9 cellular contexts compared by ENCODE assay signal in the genomic region with DNA sequence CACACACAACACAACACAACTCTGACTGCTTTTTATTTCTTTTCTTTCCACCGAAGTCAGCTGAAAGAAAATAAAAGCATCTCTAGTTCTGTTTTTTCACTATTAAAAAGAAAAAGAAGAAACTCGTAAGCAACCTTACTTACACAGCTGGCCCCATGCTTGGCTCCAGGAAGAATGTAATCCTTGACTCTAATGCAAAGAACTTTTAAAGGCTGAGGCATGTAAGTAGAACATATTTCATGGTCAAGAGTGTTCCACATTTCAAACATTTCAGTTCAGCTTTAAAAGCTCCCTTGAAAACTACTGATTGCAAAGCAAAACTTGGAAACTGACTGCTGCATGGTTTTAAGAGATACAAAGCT. TPM values are rescaled to one million over a fixed set of nuclear protein-coding genes. Genes with fewer than 3 reads are reported as not detected.
A peak's percentile ranks its signal among the peaks of the same experiment; 100 is the strongest.
DNase-seq lines count a peak whose midpoint lies in the region; ATAC-seq, FAIRE-seq and TF ChIP-seq lines count a peak whose summit lies in the region.
"Had no signal": no experiment of that assay in that cellular context is flagged by ENCODE, and none has a peak within 500 bp of the region (broad histone marks: within the 10 kb centered on the region; RNA-seq: fewer than 3 reads in every experiment).

No MANE protein-coding gene starts in this region.

- H3K79me2 ChIP-seq in H1 (ENCODE audit: control insufficient read depth in 1 of 2, insufficient read depth in 2 of 2, low read length in 2 of 2), result no peaks in the 10 kb centered on the region

- H3K36me3 ChIP-seq in H1 (ENCODE audit: control insufficient read depth in 2 of 4, insufficient read depth in 4 of 4, low read length in 3 of 4), result no peaks in the 10 kb centered on the region
- no peaks in the 10 kb centered on the region for H3K36me3 ChIP-seq in mucosa of descending colon (ENCODE audit: low read depth)

- H3K23me2 ChIP-seq in H1 (ENCODE audit: low read depth, low read length), result no peaks in the 10 kb centered on the region

- peak overlapping the region; percentile 64 for H3K4me3 Mint-ChIP-seq in osteocyte (ENCODE audit: unreplicated experiment)
- H3K4me3 Mint-ChIP-seq: T-helper 2 cell treated with Interferon-gamma antibody and Interleukin-4, amounts not matched to agents 5 μg/mL and 100 μg/mL, for 36 hours had no signal

- no peak overlapping the region for H4K8ac ChIP-seq in H1 (ENCODE audit: extremely low read depth, insufficient read depth, low read length)

- CTCF ChIA-PET in AG04450 (lab: Charles Lee) (interaction anchor here (0.7 to 3.1 kb wide), 46 partner anchors 9 to 1697 kb away, joined by 3 to 38 read pairs (median 4); no protein-coding TSS in a partner anchor), H1 (lab: Charles Lee; ENCODE audit: partially characterized antibody) (interaction anchor here (0.7 to 4.3 kb wide), 24 partner anchors 10 to 197 kb away, joined by 3 to 41 read pairs (median 7); no protein-coding TSS in a partner anchor)

- no peak overlapping the region for H2BK15ac ChIP-seq in H1 (ENCODE audit: low read length)

- H3K27ac ChIP-seq in AG04450 (ENCODE audit: low read depth, low read length) (no peak overlapping the region), H1 (ENCODE audit: low read depth, low read length) (no peak overlapping the region)

- ATAC-seq in HG03280 (IDR thresholded peaks at IDR 0.05; ENCODE audit: unreplicated experiment) (no peak), GM18909 (IDR thresholded peaks at IDR 0.05; ENCODE audit: poor library complexity, unreplicated experiment) (no peak), mucosa of descending colon (no peak), GM21447 (IDR thresholded peaks at IDR 0.05; ENCODE audit: unreplicated experiment) (no peak)

- H4K91ac ChIP-seq in H1 (replicated peaks; ENCODE audit: insufficient read length, low read length), result no peak overlapping the region

- H3K4me3 ChIP-seq in AG04450 (ENCODE audit: low read depth, low read length), result peak overlapping the region; percentile 53
- no peak overlapping the region for H3K4me3 ChIP-seq in H1 (ENCODE audit: extremely low read depth in 1 of 4, insufficient read depth in 2 of 4, low read depth in 3 of 4, low read length in 4 of 4)
- no peak overlapping the region for H3K4me3 ChIP-seq in mucosa of descending colon

- H2BK20ac ChIP-seq in H1 (ENCODE audit: low read length), result no peak overlapping the region

- H3K9me3 ChIP-seq in AG04450 (ENCODE audit: control insufficient read depth, insufficient read depth, low read length) (peaks cover 10% of the 10 kb centered on the region), H1 (ENCODE audit: insufficient read depth in 2 of 2, low read depth in 1 of 2, low read length in 1 of 2) (no peaks in the 10 kb centered on the region), mucosa of descending colon (no peaks in the 10 kb centered on the region)

- no peak overlapping the region for H3K56ac ChIP-seq in H1 (replicated peaks; ENCODE audit: insufficient read length, low read depth, low read length)

- no peaks in the 10 kb centered on the region for H3K9me3 Mint-ChIP-seq in osteocyte (ENCODE audit: unreplicated experiment)
- H3K9me3 Mint-ChIP-seq: T-helper 2 cell treated with Interferon-gamma antibody and Interleukin-4, amounts not matched to agents 5 μg/mL and 100 μg/mL, for 36 hours had no signal

- no peak for TF ChIP-seq EP300 in H1 (IDR thresholded peaks at IDR 0.05; ENCODE audit: borderline replicate concordance in 1 of 2, low read depth in 2 of 2, low read length in 2 of 2)

- H3K27me3 ChIP-seq in AG04450 (ENCODE audit: control insufficient read depth, insufficient read depth, low read length) (no peaks in the 10 kb centered on the region), H1 (replicated peaks in 1 of 4; ENCODE audit: control insufficient read depth in 3 of 4, extremely low read depth in 1 of 4, insufficient read depth in 3 of 4, low read length in 3 of 4) (no peaks in the 10 kb centered on the region)

- no peak for TF ChIP-seq RAD21 in H1 (IDR thresholded peaks at IDR 0.05 in 1 of 2, conservative IDR thresholded peaks at IDR 0.05 in 1 of 2; ENCODE audit: low read depth in 2 of 2, low read length in 2 of 2)

- H4K20me1 ChIP-seq in H1 (replicated peaks in 1 of 2; ENCODE audit: control insufficient read depth in 1 of 2, insufficient read depth in 2 of 2, low read length in 2 of 2), result no peaks in the 10 kb centered on the region

- WGBS in H1 (ENCODE audit: extremely low coverage in 1 of 2, insufficient coverage in 1 of 2, insufficient read length in 1 of 2, insufficient replicate concordance in 2 of 2, low coverage in 1 of 2, low lambda C conversion rate in 2 of 2, missing lambda C conversion rate in 1 of 2), 2 experiments, result 74% methylated on average over 2 of the region's 2 CpGs; no CpG with 5 or more reads in 1 of the 2 experiments

- no peaks in the 10 kb centered on the region for H3K36me3 Mint-ChIP-seq in osteocyte (ENCODE audit: unreplicated experiment)

- no peak overlapping the region for H2AK5ac ChIP-seq in H1 (ENCODE audit: low read depth, low read length)

- no peak overlapping the region for H2BK120ac ChIP-seq in H1 (replicated peaks; ENCODE audit: low read depth, low read length)

- FAIRE-seq in H1 (lab: Jason Lieb, UNC), result peak; percentile 13

- H4K5ac ChIP-seq in H1 (ENCODE audit: insufficient read length, low read depth, low read length), result no peak overlapping the region

- no peak overlapping the region for H3K23ac ChIP-seq in H1 (ENCODE audit: insufficient read length)

- H3K4me1 ChIP-seq in H1 (replicated peaks in 1 of 4; ENCODE audit: control insufficient read depth in 3 of 4, insufficient read depth in 4 of 4, low read length in 3 of 4), result no peaks in the 10 kb centered on the region
- peaks cover 13% of the 10 kb centered on the region for H3K4me1 ChIP-seq in mucosa of descending colon (ENCODE audit: low read depth)

- H3K18ac ChIP-seq in H1 (ENCODE audit: extremely low read depth, low read length), result no peak overlapping the region

- no peak for TF ChIP-seq CTCF in AG04450 (IDR thresholded peaks at IDR 0.05; ENCODE audit: low read depth, low read length)
- TF ChIP-seq CTCF in H1 (IDR thresholded peaks at IDR 0.05; ENCODE audit: control extremely low read depth in 1 of 3, insufficient read depth in 1 of 3, low read depth in 1 of 3, low read length in 3 of 3), result no peak
- no peak for TF ChIP-seq CTCF in osteocyte (IDR thresholded peaks at IDR 0.05)
- TF ChIP-seq CTCF in mucosa of descending colon (IDR thresholded peaks at IDR 0.05), result no peak

- H2BK12ac ChIP-seq in H1 (ENCODE audit: low read depth, low read length), result no peak overlapping the region

- H3K4ac ChIP-seq in H1 (replicated peaks; ENCODE audit: insufficient read length, low read depth, low read length), result no peak overlapping the region

- H3K9ac ChIP-seq in H1 (replicated peaks in 1 of 4; ENCODE audit: extremely low read depth in 1 of 4, low read depth in 3 of 4, low read length in 3 of 4), result no peak overlapping the region

- no peaks in the 10 kb centered on the region for H3K27me3 Mint-ChIP-seq in osteocyte (ENCODE audit: unreplicated experiment)

- H3K14ac ChIP-seq in H1 (ENCODE audit: insufficient read length), result no peak overlapping the region

- peaks cover 19% of the 10 kb centered on the region for H3K4me1 Mint-ChIP-seq in osteocyte (ENCODE audit: unreplicated experiment)

- DNase-seq in AG04450 (ENCODE audit: low read depth, low spot score), result peak; percentile 26
- peak; percentile 20 to 65 for DNase-seq in NOMO-1 (lab: John Stamatoyannopoulos, UW; ENCODE audit: unreplicated experiment in 2 of 2)
- no peak for DNase-seq in H1 (ENCODE audit: low read depth in 1 of 2, low spot score in 2 of 2)
- DNase-seq in osteocyte (ENCODE audit: extremely low spot score, unreplicated experiment), result no peak
- no peak for DNase-seq in mucosa of descending colon

- H3K27ac Mint-ChIP-seq in osteocyte (ENCODE audit: unreplicated experiment), result peak overlapping the region; percentile 6
- H3K27ac Mint-ChIP-seq: T-helper 2 cell treated with Interferon-gamma antibody and Interleukin-4, amounts not matched to agents 5 μg/mL and 100 μg/mL, for 36 hours had no signal

- no peak overlapping the region for H2AFZ ChIP-seq in H1 (ENCODE audit: low read length)

- no peak overlapping the region for H3K4me2 ChIP-seq in H1 (ENCODE audit: insufficient read depth in 1 of 2, low read depth in 2 of 2, low read length in 2 of 2)

- no peak overlapping the region for H2BK5ac ChIP-seq in H1 (ENCODE audit: low read depth, low read length)

- no peaks in the 10 kb centered on the region for H3K79me1 ChIP-seq in H1 (ENCODE audit: low read depth, low read length)

- intact Hi-C loops in mucosa of descending colon (cut with DNase I, micrococcal nuclease), result loop anchor here (2.0 to 5.0 kb wide), 2 partner anchors 179 to 180 kb away; no protein-coding TSS in a partner anchor

- TF ChIP-seq POLR2A in H1 (IDR thresholded peaks at IDR 0.05; ENCODE audit: control extremely low read depth in 1 of 2, low read depth in 2 of 2, low read length in 2 of 2), result no peak

- POLR2A ChIA-PET in AG04450 (lab: Yijun Ruan, JAX) (interaction anchor here (0.9 to 2.3 kb wide), 2 partner anchors 51 to 152 kb away, joined by 3 to 10 read pairs; no protein-coding TSS in a partner anchor), H1 (lab: Charles Lee; ENCODE audit: partially characterized antibody) (no interaction called here)

RNA-seq across cellular contexts. Expression of a gene that starts 0.6 kb away (rescaled TPM):
- polyA plus RNA-seq in AG04450 (2011; rRNA removed), result 32.9 and 41.7 TPM in 2 replicates
- 29.4 and 32.8 TPM in 2 replicates for polyA minus RNA-seq in AG04450 (2011; rRNA and poly(A)+ RNA removed)
- not detected in 2 replicates for total RNA-seq in H1 (2021; fragmentation: NEBNext Ultra II Directional; extraction: Animal tissue kit (Norgen Biotek cat#: 25700))
- polyA plus RNA-seq in H1 (2011; rRNA removed), result 0.02 TPM in 1 of 2 replicates, not detected in the other
- polyA plus RNA-seq in H1 (2011; cell fraction: cytosol; rRNA removed), result 0.03 TPM
- polyA plus RNA-seq in H1 (2011; cell fraction: nucleus; rRNA removed), result not detected
- 0.08 to 0.25 TPM in 2 of 4 replicates, not detected in the others for polyA plus RNA-seq in H1 (2012, experiment 1 of 2)
- not detected for polyA plus RNA-seq in H1 (2012, experiment 2 of 2)
- polyA plus RNA-seq in H1 (2013, experiment 1 of 2), result 0.02 TPM
- 0.06 TPM for polyA plus RNA-seq in H1 (2013, experiment 2 of 2)
- polyA minus RNA-seq in H1 (2011; rRNA and poly(A)+ RNA removed), result not detected in 2 replicates
- not detected for polyA minus RNA-seq in H1 (2011; cell fraction: cytosol; rRNA and poly(A)+ RNA removed)
- polyA minus RNA-seq in H1 (2011; cell fraction: nucleus; rRNA and poly(A)+ RNA removed), result not detected
- 11.7 and 11.8 TPM in 2 replicates for total RNA-seq in osteocyte
- total RNA-seq in mucosa of descending colon, result 10 to 100 TPM; 10.3 to 21.6 (median 20.2) TPM

RNA-seq across cellular contexts. Expression of a gene that starts 38.1 kb away (rescaled TPM):
- polyA plus RNA-seq in AG04450 (2011; rRNA removed), result 0.82 and 1.5 TPM in 2 replicates
- polyA minus RNA-seq in AG04450 (2011; rRNA and poly(A)+ RNA removed), result 1.0 and 2.3 TPM in 2 replicates
- total RNA-seq in H1 (2021; fragmentation: NEBNext Ultra II Directional; extraction: Animal tissue kit (Norgen Biotek cat#: 25700)), result 1.6 and 2.6 TPM in 2 replicates
- 0.99 and 1.9 TPM in 2 replicates for polyA plus RNA-seq in H1 (2011; rRNA removed)
- 1.3 TPM for polyA plus RNA-seq in H1 (2011; cell fraction: cytosol; rRNA removed)
- 2.3 TPM for polyA plus RNA-seq in H1 (2011; cell fraction: nucleus; rRNA removed)
- 1.7 to 2.0 TPM (median 1.8 TPM) in 4 replicates for polyA plus RNA-seq in H1 (2012, experiment 1 of 2)
- polyA plus RNA-seq in H1 (2012, experiment 2 of 2), result 0.16 TPM
- 1.8 TPM for polyA plus RNA-seq in H1 (2013, experiment 1 of 2)
- 1.9 TPM for polyA plus RNA-seq in H1 (2013, experiment 2 of 2)
- polyA minus RNA-seq in H1 (2011; rRNA and poly(A)+ RNA removed), result 3.5 and 7.0 TPM in 2 replicates
- polyA minus RNA-seq in H1 (2011; cell fraction: cytosol; rRNA and poly(A)+ RNA removed), result 2.6 TPM
- 14.0 TPM for polyA minus RNA-seq in H1 (2011; cell fraction: nucleus; rRNA and poly(A)+ RNA removed)
- total RNA-seq in osteocyte, result 1.0 and 1.7 TPM in 2 replicates
- total RNA-seq in mucosa of descending colon, result 10 to 100 TPM; 16.1 to 36.7 (median 32.4) TPM

Comparison
In these comparisons a context has a peak if more than half of its experiments do, and no peak if none do; other contexts are left out.
1. DNase-seq: peak in AG04450 (single experiment) and NOMO-1 (2 of 2); none in H1 (0 of 2), osteocyte (single experiment) and mucosa of descending colon (0 of 3).
2. RNA of a gene that starts 0.6 kb away (total RNA-seq): 10.3 to 21.6 TPM in mucosa of descending colon and 11.7 to 11.8 TPM in osteocyte; not detected in H1; every median in the first group is over 10 times any median in the second.